15 cellular contexts compared by ENCODE assay signal in the genomic region with DNA sequence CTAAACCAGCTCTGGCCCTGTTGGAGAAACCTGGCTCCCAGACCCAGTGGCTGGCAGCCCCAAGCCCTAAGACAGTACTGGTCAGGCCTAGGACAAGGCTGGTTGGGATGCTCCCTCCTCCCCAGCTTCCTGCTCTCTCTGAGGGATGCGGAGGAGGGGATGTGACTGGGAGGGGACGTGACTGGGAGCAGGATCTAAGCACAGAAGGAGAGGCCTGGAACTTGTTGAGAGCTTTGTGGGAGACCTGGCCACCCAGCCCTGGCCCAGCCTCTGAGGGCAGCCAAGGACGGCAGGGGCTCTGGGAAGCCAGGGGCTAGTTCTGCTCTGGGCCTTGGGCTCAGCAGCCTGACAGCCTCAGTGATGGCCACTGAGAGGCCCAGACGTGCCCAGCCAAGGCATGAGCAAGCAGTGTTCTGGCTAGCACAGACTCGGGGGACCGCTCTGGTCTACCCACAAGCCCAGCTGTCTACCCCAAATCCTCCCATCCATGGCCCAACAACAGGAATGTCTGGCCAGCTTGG. TPM values are rescaled to one million over a fixed set of nuclear protein-coding genes. Genes with fewer than 3 reads are reported as not detected.
DNase-seq lines count a peak whose midpoint lies in the region; ATAC-seq and TF ChIP-seq lines count a peak whose summit lies in the region.
"Had no signal": no experiment of that assay in that cellular context is flagged by ENCODE, and none has a peak within 500 bp of the region (broad histone marks: within the 10 kb centered on the region; RNA-seq: fewer than 3 reads in every experiment).

No MANE protein-coding gene starts in this region.

- peak overlapping the region; percentile 19 for H3K9ac ChIP-seq in rectal smooth muscle tissue (ENCODE audit: low read length)

- no peaks in the 10 kb centered on the region for H3K27me3 ChIP-seq in right atrium auricular region
- no peaks in the 10 kb centered on the region for H3K27me3 ChIP-seq in rectal smooth muscle tissue (ENCODE audit: control insufficient read depth, insufficient read depth, low read length)
- no peaks in the 10 kb centered on the region for H3K27me3 ChIP-seq in vagina

- peaks cover 9% of the 10 kb centered on the region for H3K36me3 ChIP-seq in right atrium auricular region
- peaks cover 2% of the 10 kb centered on the region for H3K36me3 ChIP-seq in rectal smooth muscle tissue (ENCODE audit: control insufficient read depth, insufficient read depth, low read length)
- H3K36me3 ChIP-seq in vagina = peaks cover 0 to under 1% of the 10 kb centered on the region in 2 donors

- DNase-seq in Right ventricle myocardium inferior (ENCODE audit: missing footprints) (peak; percentile 61), cardiac septum (ENCODE audit: low spot score) (no peak), right atrium auricular region (ENCODE audit: low spot score) (no peak), vagina (ENCODE audit: extremely low spot score in 2 of 2) (no peak), cerebellar nuclear complex (lab: John Stamatoyannopoulos, UW) (no peak), GM19238 (ENCODE audit: insufficient read length, low spot score) (no peak)
- DNase-seq: COR-L47, NCI-H1694, NCI-H82, retina, SHP77, trophoblast cell had no signal

- peaks cover 0 to 71% of the 10 kb centered on the region in 2 donors for H3K4me1 ChIP-seq in right atrium auricular region
- H3K4me1 ChIP-seq in rectal smooth muscle tissue (ENCODE audit: control insufficient read depth, insufficient read depth, low read length) = peaks cover 34% of the 10 kb centered on the region
- H3K4me1 ChIP-seq in vagina = peaks cover 79% of the 10 kb centered on the region

- no peaks in the 10 kb centered on the region for H3K9me3 ChIP-seq in right atrium auricular region
- H3K9me3 ChIP-seq in vagina = no peaks in the 10 kb centered on the region

- no peak overlapping the region for H3K4me3 ChIP-seq in right atrium auricular region
- peak overlapping the region; percentile 34 for H3K4me3 ChIP-seq in rectal smooth muscle tissue (ENCODE audit: low read length)
- no peak overlapping the region for H3K4me3 ChIP-seq in vagina

- no peak for TF ChIP-seq CTCF in right atrium auricular region (IDR thresholded peaks at IDR 0.05)
- no peak for TF ChIP-seq CTCF in vagina (IDR thresholded peaks at IDR 0.05)

- ATAC-seq in Right ventricle myocardium inferior (peak; percentile 31), GM18870 (IDR thresholded peaks at IDR 0.05; ENCODE audit: unreplicated experiment) (no peak)

- TF ChIP-seq POLR2A in vagina (IDR thresholded peaks at IDR 0.05) = no peak

- intact Hi-C loops in Right ventricle myocardium inferior (cut with DNase I) = no loop called here
- intact Hi-C loops in cardiac septum (cut with DNase I) = no loop called here
- intact Hi-C loops in vagina (cut with DNase I) = no loop called here

- peak overlapping the region; percentile 31 to 64 for H3K27ac ChIP-seq in right atrium auricular region
- peak overlapping the region; percentile 64 for H3K27ac ChIP-seq in rectal smooth muscle tissue (ENCODE audit: low read depth, low read length)
- peak overlapping the region; percentile 81 for H3K27ac ChIP-seq in vagina

RNA-seq across cellular contexts. Expression of gene ATP6V0D1, which starts 22.8 kb away (rescaled TPM):
- total RNA-seq in Right ventricle myocardium inferior (67.7 TPM), cardiac septum (58.8 TPM), right atrium auricular region (10 to 100 TPM; 79.7 to 95.7 TPM), vagina (110 TPM)

RNA-seq across cellular contexts. Expression of gene AGRP, which starts 25.2 kb away (rescaled TPM):
- total RNA-seq in Right ventricle myocardium inferior = not detected
- not detected for total RNA-seq in cardiac septum
- total RNA-seq in right atrium auricular region = not detected
- total RNA-seq in vagina = not detected
- total RNA-seq: lower leg skin had no signal

RNA-seq across cellular contexts. Expression of gene HSD11B2, which starts 27.3 kb away (rescaled TPM):
- total RNA-seq in Right ventricle myocardium inferior = 0.81 TPM
- total RNA-seq in cardiac septum = 0.27 TPM
- total RNA-seq in right atrium auricular region = not detected
- 30.2 TPM for total RNA-seq in vagina

RNA-seq across cellular contexts. Expression of gene ZDHHC1, which starts 41.9 kb away (rescaled TPM):
- total RNA-seq in Right ventricle myocardium inferior (2.9 TPM), cardiac septum (4.6 TPM), right atrium auricular region (10 to 100 TPM in 1 of 2 donors, 1 to 10 TPM in 1; 8.9 to 11.8 TPM), vagina (22.3 TPM)

Comparison
In these comparisons a context has a peak if more than half of its experiments do, and no peak if none do; other contexts are left out.
1. RNA of gene HSD11B2, which starts 27.3 kb away (total RNA-seq): 30.2 TPM in vagina (single experiment); 0.81 TPM in Right ventricle myocardium inferior (single experiment), 0.27 TPM in cardiac septum (single experiment) and not detected in right atrium auricular region; every median in the first group is over 10 times any median in the second.
2. Peak in every context shown above with its lines, with median percentiles within 50 percentile points of each other: H3K27ac ChIP-seq.